In the genomic region with DNA sequence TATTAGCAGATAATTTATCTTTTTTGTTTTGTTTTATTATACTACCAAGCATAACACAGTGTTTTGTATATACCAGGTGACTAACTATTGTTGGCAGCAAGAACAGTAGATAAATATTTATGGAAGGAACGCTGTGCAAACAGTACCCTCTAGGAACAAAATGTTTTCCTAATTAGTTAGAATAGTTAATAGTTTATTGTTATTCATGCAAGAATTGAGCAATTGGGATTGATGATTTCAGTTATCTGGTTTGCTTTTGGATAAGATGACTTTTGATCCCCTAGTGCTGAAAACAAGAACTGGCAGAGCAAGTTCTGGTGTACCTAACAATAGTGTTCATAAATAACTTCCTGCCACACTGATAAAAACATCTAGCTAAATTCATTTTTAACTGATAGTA, we compare ENCODE assay signal across 1 cellular context.
TF ChIP-seq lines count a peak whose summit lies in the region.

No MANE protein-coding gene starts in this region.

TF ChIP-seq in GM23338, 12 proteins besides CTCF, POLR2A, EP300 and RAD21 (continued from another document):
- TF ChIP-seq, protein P1, sequence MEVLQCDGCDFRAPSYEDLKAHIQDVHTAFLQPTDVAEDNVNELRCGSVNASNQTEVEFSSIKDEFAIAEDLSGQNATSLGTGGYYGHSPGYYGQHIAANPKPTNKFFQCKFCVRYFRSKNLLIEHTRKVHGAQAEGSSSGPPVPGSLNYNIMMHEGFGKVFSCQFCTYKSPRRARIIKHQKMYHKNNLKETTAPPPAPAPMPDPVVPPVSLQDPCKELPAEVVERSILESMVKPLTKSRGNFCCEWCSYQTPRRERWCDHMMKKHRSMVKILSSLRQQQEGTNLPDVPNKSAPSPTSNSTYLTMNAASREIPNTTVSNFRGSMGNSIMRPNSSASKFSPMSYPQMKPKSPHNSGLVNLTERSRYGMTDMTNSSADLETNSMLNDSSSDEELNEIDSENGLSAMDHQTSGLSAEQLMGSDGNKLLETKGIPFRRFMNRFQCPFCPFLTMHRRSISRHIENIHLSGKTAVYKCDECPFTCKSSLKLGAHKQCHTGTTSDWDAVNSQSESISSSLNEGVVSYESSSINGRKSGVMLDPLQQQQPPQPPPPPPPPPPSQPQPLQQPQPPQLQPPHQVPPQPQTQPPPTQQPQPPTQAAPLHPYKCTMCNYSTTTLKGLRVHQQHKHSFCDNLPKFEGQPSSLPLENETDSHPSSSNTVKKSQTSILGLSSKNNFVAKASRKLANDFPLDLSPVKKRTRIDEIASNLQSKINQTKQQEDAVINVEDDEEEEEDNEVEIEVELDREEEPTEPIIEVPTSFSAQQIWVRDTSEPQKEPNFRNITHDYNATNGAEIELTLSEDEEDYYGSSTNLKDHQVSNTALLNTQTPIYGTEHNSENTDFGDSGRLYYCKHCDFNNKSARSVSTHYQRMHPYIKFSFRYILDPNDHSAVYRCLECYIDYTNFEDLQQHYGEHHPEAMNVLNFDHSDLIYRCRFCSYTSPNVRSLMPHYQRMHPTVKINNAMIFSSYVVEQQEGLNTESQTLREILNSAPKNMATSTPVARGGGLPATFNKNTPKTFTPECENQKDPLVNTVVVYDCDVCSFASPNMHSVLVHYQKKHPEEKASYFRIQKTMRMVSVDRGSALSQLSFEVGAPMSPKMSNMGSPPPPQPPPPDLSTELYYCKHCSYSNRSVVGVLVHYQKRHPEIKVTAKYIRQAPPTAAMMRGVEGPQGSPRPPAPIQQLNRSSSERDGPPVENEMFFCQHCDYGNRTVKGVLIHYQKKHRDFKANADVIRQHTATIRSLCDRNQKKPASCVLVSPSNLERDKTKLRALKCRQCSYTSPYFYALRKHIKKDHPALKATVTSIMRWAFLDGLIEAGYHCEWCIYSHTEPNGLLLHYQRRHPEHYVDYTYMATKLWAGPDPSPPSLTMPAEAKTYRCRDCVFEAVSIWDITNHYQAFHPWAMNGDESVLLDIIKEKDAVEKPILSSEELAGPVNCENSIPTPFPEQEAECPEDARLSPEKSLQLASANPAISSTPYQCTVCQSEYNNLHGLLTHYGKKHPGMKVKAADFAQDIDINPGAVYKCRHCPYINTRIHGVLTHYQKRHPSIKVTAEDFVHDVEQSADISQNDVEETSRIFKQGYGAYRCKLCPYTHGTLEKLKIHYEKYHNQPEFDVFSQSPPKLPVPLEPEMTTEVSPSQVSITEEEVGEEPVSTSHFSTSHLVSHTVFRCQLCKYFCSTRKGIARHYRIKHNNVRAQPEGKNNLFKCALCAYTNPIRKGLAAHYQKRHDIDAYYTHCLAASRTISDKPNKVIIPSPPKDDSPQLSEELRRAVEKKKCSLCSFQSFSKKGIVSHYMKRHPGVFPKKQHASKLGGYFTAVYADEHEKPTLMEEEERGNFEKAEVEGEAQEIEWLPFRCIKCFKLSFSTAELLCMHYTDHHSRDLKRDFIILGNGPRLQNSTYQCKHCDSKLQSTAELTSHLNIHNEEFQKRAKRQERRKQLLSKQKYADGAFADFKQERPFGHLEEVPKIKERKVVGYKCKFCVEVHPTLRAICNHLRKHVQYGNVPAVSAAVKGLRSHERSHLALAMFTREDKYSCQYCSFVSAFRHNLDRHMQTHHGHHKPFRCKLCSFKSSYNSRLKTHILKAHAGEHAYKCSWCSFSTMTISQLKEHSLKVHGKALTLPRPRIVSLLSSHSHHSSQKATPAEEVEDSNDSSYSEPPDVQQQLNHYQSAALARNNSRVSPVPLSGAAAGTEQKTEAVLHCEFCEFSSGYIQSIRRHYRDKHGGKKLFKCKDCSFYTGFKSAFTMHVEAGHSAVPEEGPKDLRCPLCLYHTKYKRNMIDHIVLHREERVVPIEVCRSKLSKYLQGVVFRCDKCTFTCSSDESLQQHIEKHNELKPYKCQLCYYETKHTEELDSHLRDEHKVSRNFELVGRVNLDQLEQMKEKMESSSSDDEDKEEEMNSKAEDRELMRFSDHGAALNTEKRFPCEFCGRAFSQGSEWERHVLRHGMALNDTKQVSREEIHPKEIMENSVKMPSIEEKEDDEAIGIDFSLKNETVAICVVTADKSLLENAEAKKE (CRISPR knock-in tag; IDR thresholded peaks at IDR 0.05): no peak
